Comparison of ENCODE assay signal across 18 cellular contexts in genomic region chr14:64394423-64394822, GRCh38. TPM values are rescaled to one million over a fixed set of nuclear protein-coding genes. Genes with fewer than 3 reads are reported as not detected.
DNase-seq lines count a peak whose midpoint lies in the region; ATAC-seq and TF ChIP-seq lines count a peak whose summit lies in the region.
"Had no signal": no experiment of that assay in that cellular context is flagged by ENCODE, and none has a peak within 500 bp of the region (broad histone marks: within the 10 kb centered on the region; RNA-seq: fewer than 3 reads in every experiment).

No MANE protein-coding gene starts in this region.

- H3K36me3 Mint-ChIP-seq in activated T-helper 2 cell treated with anti-CD3 and anti-CD28 coated beads, Interferon-gamma antibody, Interleukin-2, Interleukin-4, amounts not matched to agents 10 μg/mL and 5 μg/mL and 100 μg/mL, durations not matched to agents 14 hours and 24 hours and 36 hours (ENCODE audit: low read depth): peaks cover 75% of the 10 kb centered on the region
- H3K36me3 Mint-ChIP-seq in progenitor cell of endocrine pancreas (ENCODE audit: insufficient read depth): peaks cover 8% of the 10 kb centered on the region

- no peaks in the 10 kb centered on the region for H3K9me2 ChIP-seq in OCI-LY1 (ENCODE audit: low read depth, low read length)

- intact Hi-C loops in cardiac septum (cut with DNase I) (no loop called here), left colon (cut with DNase I, micrococcal nuclease) (no loop called here)
- intact Hi-C loops in activated T-helper 2 cell treated with anti-CD3 and anti-CD28 coated beads, Interferon-gamma antibody, Interleukin-2, Interleukin-4, amounts not matched to agents 10 μg/mL and 5 μg/mL and 100 μg/mL, durations not matched to agents 14 hours and 24 hours and 36 hours (cut with micrococcal nuclease): no loop called here

- no peaks in the 10 kb centered on the region for H3K36me3 ChIP-seq in cardiac muscle cell
- H3K36me3 ChIP-seq in OCI-LY1 (ENCODE audit: insufficient read depth, low read length): peaks cover 39% of the 10 kb centered on the region

- ATAC-seq in HG03460 (IDR thresholded peaks at IDR 0.05; ENCODE audit: unreplicated experiment) (no peak), HG03159 (IDR thresholded peaks at IDR 0.05; ENCODE audit: unreplicated experiment) (no peak), left colon (no peak)

- H3K9me3 ChIP-seq in cardiac muscle cell (ENCODE audit: low read depth) (no peaks in the 10 kb centered on the region), OCI-LY1 (ENCODE audit: low read length) (no peaks in the 10 kb centered on the region)
- H3K9me3 ChIP-seq: SJSA1 had no signal

- DNase-seq in cardiac muscle cell (ENCODE audit: low read depth in 1 of 2, low spot score in 1 of 2): peak in 1 of 2 donors; percentile 40
- no peak for DNase-seq in cardiac septum (ENCODE audit: low spot score)
- no peak for DNase-seq in activated T-helper 2 cell treated with anti-CD3 and anti-CD28 coated beads, Interferon-gamma antibody, Interleukin-2, Interleukin-4, amounts not matched to agents 10 μg/mL and 5 μg/mL and 100 μg/mL, durations not matched to agents 14 hours and 24 hours and 36 hours (ENCODE audit: low spot score)
- no peak for DNase-seq in progenitor cell of endocrine pancreas (ENCODE audit: low spot score, unreplicated experiment)
- DNase-seq in left colon: no peak
- DNase-seq: CD4-positive, alpha-beta memory T cell; DMS79; GF-D8; H7; NCI-H1436 treated with DMSO at 0.1 percent for 48 hours; NCI-H2081; NCI-H345; NCI-H526 treated with DMSO at 0.1 percent for 48 hours had no signal

- H3K27ac ChIP-seq in cardiac muscle cell (peak overlapping the region; percentile 76), OCI-LY1 (ENCODE audit: low read depth, low read length, poor library complexity, severe bottlenecking) (no peak overlapping the region)
- H3K27ac ChIP-seq: SJSA1 had no signal

- H3K4me2 ChIP-seq in OCI-LY1 (ENCODE audit: low read length): peak overlapping the region; percentile 6; the same call in 1 of the 2 replicates

- no peak overlapping the region for H3K4me3 ChIP-seq in cardiac muscle cell
- no peak overlapping the region for H3K4me3 ChIP-seq in OCI-LY1 (ENCODE audit: low read depth, low read length, poor library complexity, severe bottlenecking)
- H3K4me3 ChIP-seq: SJSA1 had no signal

- peaks cover 71% of the 10 kb centered on the region for H3K79me2 ChIP-seq in OCI-LY1 (ENCODE audit: insufficient read depth, low read length)

- H3K4me1 Mint-ChIP-seq in activated T-helper 2 cell treated with anti-CD3 and anti-CD28 coated beads, Interferon-gamma antibody, Interleukin-2, Interleukin-4, amounts not matched to agents 10 μg/mL and 5 μg/mL and 100 μg/mL, durations not matched to agents 14 hours and 24 hours and 36 hours (ENCODE audit: low read depth): peaks cover 46% of the 10 kb centered on the region
- H3K4me1 Mint-ChIP-seq in progenitor cell of endocrine pancreas (ENCODE audit: low read depth): peaks cover 2% of the 10 kb centered on the region

- H2AFZ ChIP-seq in OCI-LY1 (ENCODE audit: low read length): no peak overlapping the region

- H3K27ac Mint-ChIP-seq in activated T-helper 2 cell treated with anti-CD3 and anti-CD28 coated beads, Interferon-gamma antibody, Interleukin-2, Interleukin-4, amounts not matched to agents 10 μg/mL and 5 μg/mL and 100 μg/mL, durations not matched to agents 14 hours and 24 hours and 36 hours: peak overlapping the region; percentile 61
- H3K27ac Mint-ChIP-seq in progenitor cell of endocrine pancreas: peak overlapping the region; percentile 16

- no peaks in the 10 kb centered on the region for H3K9me3 Mint-ChIP-seq in activated T-helper 2 cell treated with anti-CD3 and anti-CD28 coated beads, Interferon-gamma antibody, Interleukin-2, Interleukin-4, amounts not matched to agents 10 μg/mL and 5 μg/mL and 100 μg/mL, durations not matched to agents 14 hours and 24 hours and 36 hours
- no peaks in the 10 kb centered on the region for H3K9me3 Mint-ChIP-seq in progenitor cell of endocrine pancreas (ENCODE audit: low read depth)
- H3K9me3 Mint-ChIP-seq: CD4-positive, alpha-beta memory T cell; IgD-negative memory B cell had no signal

- H3K4me1 ChIP-seq in cardiac muscle cell (ENCODE audit: low read depth) (peaks cover 23% of the 10 kb centered on the region), OCI-LY1 (ENCODE audit: insufficient read depth, low read length, severe bottlenecking) (peaks cover 33% of the 10 kb centered on the region)

- H3F3A ChIP-seq in OCI-LY1 (ENCODE audit: insufficient read depth, low read length): no peaks in the 10 kb centered on the region

- no peaks in the 10 kb centered on the region for H3K27me3 Mint-ChIP-seq in activated T-helper 2 cell treated with anti-CD3 and anti-CD28 coated beads, Interferon-gamma antibody, Interleukin-2, Interleukin-4, amounts not matched to agents 10 μg/mL and 5 μg/mL and 100 μg/mL, durations not matched to agents 14 hours and 24 hours and 36 hours (ENCODE audit: low read depth)
- no peaks in the 10 kb centered on the region for H3K27me3 Mint-ChIP-seq in progenitor cell of endocrine pancreas
- H3K27me3 Mint-ChIP-seq: CD4-positive, alpha-beta memory T cell; IgD-negative memory B cell had no signal

- no peaks in the 10 kb centered on the region for H3K27me3 ChIP-seq in cardiac muscle cell
- no peaks in the 10 kb centered on the region for H3K27me3 ChIP-seq in OCI-LY1 (ENCODE audit: insufficient read depth, low read length)
- H3K27me3 ChIP-seq: SJSA1 had no signal

- no peak for TF ChIP-seq CTCF in cardiac muscle cell (IDR thresholded peaks at IDR 0.05; ENCODE audit: low read depth, low read length)
- TF ChIP-seq CTCF in OCI-LY1 (IDR thresholded peaks at IDR 0.05; ENCODE audit: low read length): no peak
- no peak for TF ChIP-seq CTCF in progenitor cell of endocrine pancreas (IDR thresholded peaks at IDR 0.05; ENCODE audit: unreplicated experiment)

- H4K20me1 ChIP-seq in OCI-LY1 (ENCODE audit: insufficient read depth, low read length): no peaks in the 10 kb centered on the region

- no peak overlapping the region for H3K9ac ChIP-seq in OCI-LY1 (ENCODE audit: low read length)

- H3K4me3 Mint-ChIP-seq in activated T-helper 2 cell treated with anti-CD3 and anti-CD28 coated beads, Interferon-gamma antibody, Interleukin-2, Interleukin-4, amounts not matched to agents 10 μg/mL and 5 μg/mL and 100 μg/mL, durations not matched to agents 14 hours and 24 hours and 36 hours (ENCODE audit: low read depth): no peak overlapping the region
- no peak overlapping the region for H3K4me3 Mint-ChIP-seq in progenitor cell of endocrine pancreas (ENCODE audit: low read depth)
- H3K4me3 Mint-ChIP-seq: CD4-positive, alpha-beta memory T cell; IgD-negative memory B cell had no signal

RNA-seq across cellular contexts. Expression of gene MTHFD1, which starts 6.3 kb away (rescaled TPM):
- 30.7 and 37.8 TPM in 2 replicates for total RNA-seq in cardiac muscle cell
- 63.6 and 73.1 TPM in 2 replicates for polyA plus RNA-seq in cardiac muscle cell
- 46.3 TPM for total RNA-seq in cardiac septum
- total RNA-seq in activated T-helper 2 cell treated with anti-CD3 and anti-CD28 coated beads, Interferon-gamma antibody, Interleukin-2, Interleukin-4, amounts not matched to agents 10 μg/mL and 5 μg/mL and 100 μg/mL, durations not matched to agents 14 hours and 24 hours and 36 hours: 291 and 309 TPM in 2 replicates
- total RNA-seq in progenitor cell of endocrine pancreas: 70.3 and 71.9 TPM in 2 replicates
- 10 to 100 TPM; 31.2 to 53.3 TPM for total RNA-seq in left colon
